7 cellular contexts compared by ENCODE assay signal in genomic region chr15:40279437-40280141, GRCh38. TPM values are rescaled to one million over a fixed set of nuclear protein-coding genes. Genes with fewer than 3 reads are reported as not detected.
A peak's percentile ranks its signal among the peaks of the same experiment; 100 is the strongest.
DNase-seq lines count a peak whose midpoint lies in the region; ATAC-seq, FAIRE-seq and TF ChIP-seq lines count a peak whose summit lies in the region.

No MANE protein-coding gene starts in this region.

- peaks cover 14% of the 10 kb centered on the region for H3K4me1 ChIP-seq in colonic mucosa
- peaks cover 20% of the 10 kb centered on the region for H3K4me1 ChIP-seq in HepG2 (ENCODE audit: insufficient read depth, low read length)

- H2AFZ ChIP-seq in HepG2 (ENCODE audit: low read length) = no peak overlapping the region

- 19% methylated on average over 23 of the region's 40 CpGs for WGBS in HepG2 (ENCODE audit: low lambda C conversion rate)

- H3K27ac ChIP-seq in colonic mucosa = no peak overlapping the region
- H3K27ac ChIP-seq in HepG2 (ENCODE audit: extremely low read length, insufficient read depth, low read length) = no peak overlapping the region

- H3K4me3 ChIP-seq in colonic mucosa (no peak overlapping the region), HepG2 (replicated peaks in 1 of 3; ENCODE audit: insufficient read depth in 1 of 3, low read depth in 2 of 3, low read length in 3 of 3) (peak overlapping the region in 1 of 3 experiments; percentile 54; a peak in 1 of 6 replicates)

- H3K4me2 ChIP-seq in HepG2 (ENCODE audit: low read depth, low read length) = peak overlapping the region; percentile 69

- peak; percentile 47 for FAIRE-seq in HepG2 (lab: Jason Lieb, UNC)

- ATAC-seq in HepG2 = peak; percentile 73

- H3K9ac ChIP-seq in colonic mucosa (ENCODE audit: low read depth in 2 of 2, low read length in 2 of 2) (no peak overlapping the region), HepG2 (ENCODE audit: insufficient read depth, low read depth, low read length) (no peak overlapping the region)

- POLR2A ChIA-PET in HepG2 (lab: Yijun Ruan, JAX) = interaction anchor here (0.6 kb wide), 1 partner anchor 118 kb away, joined by 3 read pairs; no protein-coding TSS in a partner anchor

- CTCF ChIA-PET in HepG2 (lab: Yijun Ruan, JAX; ENCODE audit: low intra/inter-chr PET ratio, low total read pairs) = interaction anchor here (1.0 to 2.3 kb wide), 3 partner anchors 30 to 142 kb away, joined by 5 to 17 read pairs (median 8); no protein-coding TSS in a partner anchor

- TF ChIP-seq POLR2A in HepG2 (IDR thresholded peaks at IDR 0.05; ENCODE audit: insufficient read depth in 1 of 2, low read depth in 2 of 2, low read length in 2 of 2) = no peak

- intact Hi-C loops in colonic mucosa (cut with DNase I) = loop anchor here (5.0 kb wide), 4 partner anchors 33 to 497 kb away; partner anchors contain the start of gene FSIP1
- intact Hi-C loops in HepG2 (cut with micrococcal nuclease; ENCODE audit: unreplicated experiment) = loop anchor here (1.0 to 10.0 kb wide), 2 partner anchors 31 to 175 kb away; partner anchors contain the start of gene BMF

- H3K79me2 ChIP-seq in HepG2 (ENCODE audit: insufficient read depth, low read length) = no peaks in the 10 kb centered on the region

- TF ChIP-seq CTCF in GM12874 (IDR thresholded peaks at IDR 0.05; ENCODE audit: insufficient read depth, low read depth, low read length) = peak; percentile 95
- peak; percentile 99 for TF ChIP-seq CTCF in colonic mucosa (IDR thresholded peaks at IDR 0.05)
- TF ChIP-seq CTCF in HepG2 (CRISPR knock-in tag; IDR thresholded peaks at IDR 0.05) = peak; percentile 96

- DNase-seq in NCI-H128 (lab: John Stamatoyannopoulos, UW; ENCODE audit: unreplicated experiment) (peak; percentile 33), colonic mucosa (peak; percentile 82), HepG2 (ENCODE audit: low spot score) (peak; percentile 29), NCI-H2227 (lab: John Stamatoyannopoulos, UW; ENCODE audit: unreplicated experiment) (no peak)
- DNase-seq in activated CD4-positive, alpha-beta T cell treated with anti-CD3 and anti-CD28 coated beads for 4 hours = peak; percentile 60 to 70
- peak; percentile 27 to 61 (median 39) for DNase-seq in stimulated activated CD4-positive, alpha-beta T cell treated with anti-CD3 and anti-CD28 coated beads, TNF-alpha, amount 100 ng/mL, for 24 hours (ENCODE audit: low read depth in 3 of 3)

- TF ChIP-seq RAD21 in HepG2 (CRISPR knock-in tag; IDR thresholded peaks at IDR 0.05) = peak; percentile 82

- no TSS peak for BruUV-seq in HepG2 (replicated peaks; lab: Mats Ljungman, UMichigan)

- H3K9me3 ChIP-seq in colonic mucosa = no peaks in the 10 kb centered on the region
- H3K9me3 ChIP-seq in HepG2 (ENCODE audit: low read length) = no peaks in the 10 kb centered on the region

- H4K20me1 ChIP-seq in HepG2 (ENCODE audit: insufficient read depth, low read length) = no peaks in the 10 kb centered on the region

- H3K27me3 ChIP-seq in colonic mucosa (peaks cover 44% of the 10 kb centered on the region), HepG2 (ENCODE audit: control insufficient read depth in 1 of 2, insufficient read depth in 2 of 2, low read length in 2 of 2) (peaks cover 5 to 56% of the 10 kb centered on the region in 2 experiments)

- no peaks in the 10 kb centered on the region for H3K36me3 ChIP-seq in colonic mucosa
- H3K36me3 ChIP-seq in HepG2 (replicated peaks in 1 of 2; ENCODE audit: control insufficient read depth in 1 of 2, insufficient read depth in 2 of 2, low read length in 2 of 2) = no peaks in the 10 kb centered on the region

- TF ChIP-seq EP300 in HepG2 (IDR thresholded peaks at IDR 0.05; ENCODE audit: low read depth in 2 of 2, low read length in 2 of 2) (no peak), HepG2 (CRISPR knock-in tag; IDR thresholded peaks at IDR 0.05; ENCODE audit: borderline replicate concordance) (no peak)

- in situ Hi-C loops in HepG2 (cut with HindIII; ENCODE audit: extremely low pct_ligation_motif_present, low pct_unique_long_range_greater_than_20kb) = loop anchor here (5.0 kb wide), 1 partner anchor 33 kb away; no protein-coding TSS in a partner anchor

RNA-seq across cellular contexts. Expression of gene ANKRD63, which starts 3.3 kb away (rescaled TPM):
- total RNA-seq in colonic mucosa (not detected), HepG2 (2016; rRNA removed; fragmentation: Illumina TruSeq; extraction: Trizol) (not detected in 2 replicates)
- total RNA-seq in HepG2 (2016; cell fraction: cytosol; rRNA removed; fragmentation: Illumina TruSeq; extraction: Trizol; ENCODE audit: low read depth) = not detected in 2 replicates
- not detected in 2 replicates for total RNA-seq in HepG2 (2016; cell fraction: insoluble cytoplasmic fraction; rRNA removed; fragmentation: Illumina TruSeq; extraction: Trizol)
- total RNA-seq in HepG2 (2016; cell fraction: membrane; rRNA removed; fragmentation: Illumina TruSeq; extraction: Trizol) = not detected in 2 replicates
- not detected in 2 replicates for total RNA-seq in HepG2 (2016; cell fraction: nucleus; rRNA removed; fragmentation: Illumina TruSeq; extraction: Trizol)
- not detected in 2 replicates for polyA plus RNA-seq in HepG2 (2011; rRNA removed)
- not detected in 2 replicates for polyA plus RNA-seq in HepG2 (2011; cell fraction: cytosol; rRNA removed)
- polyA plus RNA-seq in HepG2 (2011; cell fraction: nucleus; rRNA removed) = not detected in 2 replicates
- polyA plus RNA-seq in HepG2 (2012) = not detected in 2 replicates
- not detected in 2 replicates for polyA plus RNA-seq in HepG2 (2016; cell fraction: cytosol; fragmentation: Illumina TruSeq; extraction: Trizol; ENCODE audit: low read depth)
- not detected in 2 replicates for polyA plus RNA-seq in HepG2 (2016; cell fraction: insoluble cytoplasmic fraction; fragmentation: Illumina TruSeq; extraction: Trizol; ENCODE audit: low read depth)
- polyA plus RNA-seq in HepG2 (2016; cell fraction: membrane; fragmentation: Illumina TruSeq; extraction: Trizol; ENCODE audit: low read depth) = not detected in 2 replicates
- not detected in 2 replicates for polyA plus RNA-seq in HepG2 (2016; cell fraction: nucleus; fragmentation: Illumina TruSeq; extraction: Trizol; ENCODE audit: insufficient read depth, low read depth)
- 0.42 TPM in 1 of 2 replicates, not detected in the other for polyA minus RNA-seq in HepG2 (2011; rRNA and poly(A)+ RNA removed; ENCODE audit: low replicate concordance)
- not detected in 2 replicates for polyA minus RNA-seq in HepG2 (2011; cell fraction: cytosol; rRNA and poly(A)+ RNA removed)
- not detected in 2 replicates for polyA minus RNA-seq in HepG2 (2011; cell fraction: nucleus; rRNA and poly(A)+ RNA removed)

RNA-seq across cellular contexts. Expression of gene PLCB2, which starts 28.1 kb away (rescaled TPM):
- total RNA-seq in colonic mucosa = 1 to 10 TPM; 5.7 to 9.5 TPM
- not detected in 2 replicates for total RNA-seq in HepG2 (2016; rRNA removed; fragmentation: Illumina TruSeq; extraction: Trizol)
- total RNA-seq in HepG2 (2016; cell fraction: cytosol; rRNA removed; fragmentation: Illumina TruSeq; extraction: Trizol; ENCODE audit: low read depth) = not detected in 2 replicates
- not detected in 2 replicates for total RNA-seq in HepG2 (2016; cell fraction: insoluble cytoplasmic fraction; rRNA removed; fragmentation: Illumina TruSeq; extraction: Trizol)
- total RNA-seq in HepG2 (2016; cell fraction: membrane; rRNA removed; fragmentation: Illumina TruSeq; extraction: Trizol) = not detected in 2 replicates
- total RNA-seq in HepG2 (2016; cell fraction: nucleus; rRNA removed; fragmentation: Illumina TruSeq; extraction: Trizol) = not detected in 2 replicates
- polyA plus RNA-seq in HepG2 (2011; rRNA removed) = 0.11 TPM in 1 of 2 replicates, not detected in the other
- 0.05 and 0.06 TPM in 2 replicates for polyA plus RNA-seq in HepG2 (2011; cell fraction: cytosol; rRNA removed)
- polyA plus RNA-seq in HepG2 (2011; cell fraction: nucleus; rRNA removed) = 0.39 and 0.71 TPM in 2 replicates
- polyA plus RNA-seq in HepG2 (2012) = not detected in 2 replicates
- polyA plus RNA-seq in HepG2 (2016; cell fraction: cytosol; fragmentation: Illumina TruSeq; extraction: Trizol; ENCODE audit: low read depth) = not detected in 2 replicates
- polyA plus RNA-seq in HepG2 (2016; cell fraction: insoluble cytoplasmic fraction; fragmentation: Illumina TruSeq; extraction: Trizol; ENCODE audit: low read depth) = not detected in 2 replicates
- polyA plus RNA-seq in HepG2 (2016; cell fraction: membrane; fragmentation: Illumina TruSeq; extraction: Trizol; ENCODE audit: low read depth) = not detected in 2 replicates
- polyA plus RNA-seq in HepG2 (2016; cell fraction: nucleus; fragmentation: Illumina TruSeq; extraction: Trizol; ENCODE audit: insufficient read depth, low read depth) = not detected in 2 replicates
- polyA minus RNA-seq in HepG2 (2011; rRNA and poly(A)+ RNA removed; ENCODE audit: low replicate concordance) = 29.2 TPM in 1 of 2 replicates, not detected in the other
- polyA minus RNA-seq in HepG2 (2011; cell fraction: cytosol; rRNA and poly(A)+ RNA removed) = not detected in 2 replicates
- polyA minus RNA-seq in HepG2 (2011; cell fraction: nucleus; rRNA and poly(A)+ RNA removed) = not detected in 2 replicates

RNA-seq across cellular contexts. Expression of gene PAK6, which starts 40.7 kb away (rescaled TPM):
- total RNA-seq in colonic mucosa (10 to 100 TPM in 1 of 2 donors, 1 to 10 TPM in 1; 4.9 to 10.4 TPM), HepG2 (2016; rRNA removed; fragmentation: Illumina TruSeq; extraction: Trizol) (0.07 TPM in 1 of 2 replicates, not detected in the other)
- not detected in 2 replicates for total RNA-seq in HepG2 (2016; cell fraction: cytosol; rRNA removed; fragmentation: Illumina TruSeq; extraction: Trizol; ENCODE audit: low read depth)
- total RNA-seq in HepG2 (2016; cell fraction: insoluble cytoplasmic fraction; rRNA removed; fragmentation: Illumina TruSeq; extraction: Trizol) = 0.09 TPM in 1 of 2 replicates, not detected in the other
- not detected in 2 replicates for total RNA-seq in HepG2 (2016; cell fraction: membrane; rRNA removed; fragmentation: Illumina TruSeq; extraction: Trizol)
- total RNA-seq in HepG2 (2016; cell fraction: nucleus; rRNA removed; fragmentation: Illumina TruSeq; extraction: Trizol) = not detected in 2 replicates
- polyA plus RNA-seq in HepG2 (2011; rRNA removed) = 0.10 TPM in 1 of 2 replicates, not detected in the other
- 0.13 TPM in 1 of 2 replicates, not detected in the other for polyA plus RNA-seq in HepG2 (2011; cell fraction: cytosol; rRNA removed)
- polyA plus RNA-seq in HepG2 (2011; cell fraction: nucleus; rRNA removed) = 0.11 TPM in 1 of 2 replicates, not detected in the other
- not detected in 2 replicates for polyA plus RNA-seq in HepG2 (2012)
- polyA plus RNA-seq in HepG2 (2016; cell fraction: cytosol; fragmentation: Illumina TruSeq; extraction: Trizol; ENCODE audit: low read depth) = not detected in 2 replicates
- polyA plus RNA-seq in HepG2 (2016; cell fraction: insoluble cytoplasmic fraction; fragmentation: Illumina TruSeq; extraction: Trizol; ENCODE audit: low read depth) = not detected in 2 replicates
- polyA plus RNA-seq in HepG2 (2016; cell fraction: membrane; fragmentation: Illumina TruSeq; extraction: Trizol; ENCODE audit: low read depth) = not detected in 2 replicates
- polyA plus RNA-seq in HepG2 (2016; cell fraction: nucleus; fragmentation: Illumina TruSeq; extraction: Trizol; ENCODE audit: insufficient read depth, low read depth) = 0.22 TPM in 1 of 2 replicates, not detected in the other
- 0.23 TPM in 1 of 2 replicates, not detected in the other for polyA minus RNA-seq in HepG2 (2011; rRNA and poly(A)+ RNA removed; ENCODE audit: low replicate concordance)
- not detected in 2 replicates for polyA minus RNA-seq in HepG2 (2011; cell fraction: cytosol; rRNA and poly(A)+ RNA removed)
- polyA minus RNA-seq in HepG2 (2011; cell fraction: nucleus; rRNA and poly(A)+ RNA removed) = 0.52 TPM in 1 of 2 replicates, not detected in the other

RNA-seq across cellular contexts. Expression of gene INAFM2, which starts 43.9 kb away (rescaled TPM):
- total RNA-seq in colonic mucosa (10 to 100 TPM; 10.8 to 28.6 TPM), HepG2 (2016; rRNA removed; fragmentation: Illumina TruSeq; extraction: Trizol) (6.5 and 8.1 TPM in 2 replicates)
- 2.3 and 2.5 TPM in 2 replicates for total RNA-seq in HepG2 (2016; cell fraction: cytosol; rRNA removed; fragmentation: Illumina TruSeq; extraction: Trizol; ENCODE audit: low read depth)
- 6.7 and 7.0 TPM in 2 replicates for total RNA-seq in HepG2 (2016; cell fraction: insoluble cytoplasmic fraction; rRNA removed; fragmentation: Illumina TruSeq; extraction: Trizol)
- total RNA-seq in HepG2 (2016; cell fraction: membrane; rRNA removed; fragmentation: Illumina TruSeq; extraction: Trizol) = 8.8 and 9.5 TPM in 2 replicates
- 5.3 and 7.0 TPM in 2 replicates for total RNA-seq in HepG2 (2016; cell fraction: nucleus; rRNA removed; fragmentation: Illumina TruSeq; extraction: Trizol)
- 5.4 and 5.5 TPM in 2 replicates for polyA plus RNA-seq in HepG2 (2011; rRNA removed)
- polyA plus RNA-seq in HepG2 (2011; cell fraction: cytosol; rRNA removed) = 2.7 and 3.4 TPM in 2 replicates
- 2.2 and 2.7 TPM in 2 replicates for polyA plus RNA-seq in HepG2 (2011; cell fraction: nucleus; rRNA removed)
- polyA plus RNA-seq in HepG2 (2012) = 4.1 and 4.6 TPM in 2 replicates
- polyA plus RNA-seq in HepG2 (2016; cell fraction: cytosol; fragmentation: Illumina TruSeq; extraction: Trizol; ENCODE audit: low read depth) = 1.7 and 3.1 TPM in 2 replicates
- 6.6 and 7.4 TPM in 2 replicates for polyA plus RNA-seq in HepG2 (2016; cell fraction: insoluble cytoplasmic fraction; fragmentation: Illumina TruSeq; extraction: Trizol; ENCODE audit: low read depth)
- 5.0 and 6.1 TPM in 2 replicates for polyA plus RNA-seq in HepG2 (2016; cell fraction: membrane; fragmentation: Illumina TruSeq; extraction: Trizol; ENCODE audit: low read depth)
- polyA plus RNA-seq in HepG2 (2016; cell fraction: nucleus; fragmentation: Illumina TruSeq; extraction: Trizol; ENCODE audit: insufficient read depth, low read depth) = 5.7 and 8.4 TPM in 2 replicates
- polyA minus RNA-seq in HepG2 (2011; rRNA and poly(A)+ RNA removed; ENCODE audit: low replicate concordance) = 3.4 and 5.5 TPM in 2 replicates
- polyA minus RNA-seq in HepG2 (2011; cell fraction: cytosol; rRNA and poly(A)+ RNA removed) = 4.6 and 5.2 TPM in 2 replicates
- 2.2 and 4.2 TPM in 2 replicates for polyA minus RNA-seq in HepG2 (2011; cell fraction: nucleus; rRNA and poly(A)+ RNA removed)
